ENCODE assay signal across 1 cellular context in the genomic region with DNA sequence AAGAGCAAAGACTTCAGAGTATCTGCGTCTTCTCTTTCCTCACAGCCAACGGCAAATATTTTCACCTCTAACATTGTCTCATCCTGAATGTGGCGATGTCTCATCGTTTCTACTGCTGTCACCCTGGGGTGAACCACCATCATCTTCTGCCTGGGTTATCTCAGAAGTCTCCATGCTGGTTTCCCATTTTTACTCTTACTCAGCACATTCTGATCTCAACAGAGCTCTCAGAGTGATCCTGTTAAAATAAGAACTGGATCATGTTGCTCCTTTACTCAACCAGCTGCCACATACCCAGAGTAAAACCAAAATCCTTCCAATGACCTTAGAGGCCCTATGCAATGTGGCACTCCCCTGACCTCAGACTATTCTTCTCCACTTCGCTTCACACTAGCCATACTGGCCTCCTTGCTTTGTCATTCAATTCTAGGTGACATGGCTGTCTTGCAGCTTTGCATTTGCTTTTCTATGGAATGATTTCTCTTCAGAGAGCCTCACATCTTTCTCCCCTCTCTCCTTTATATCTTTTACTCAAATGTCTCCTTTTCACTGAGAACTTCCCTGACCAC.
TF ChIP-seq lines count a peak whose summit lies in the region.

No MANE protein-coding gene starts in this region.

TF ChIP-seq in K562, 482 proteins besides CTCF, POLR2A, EP300 and RAD21 (continued from another document):
- TF ChIP-seq, protein P1, sequence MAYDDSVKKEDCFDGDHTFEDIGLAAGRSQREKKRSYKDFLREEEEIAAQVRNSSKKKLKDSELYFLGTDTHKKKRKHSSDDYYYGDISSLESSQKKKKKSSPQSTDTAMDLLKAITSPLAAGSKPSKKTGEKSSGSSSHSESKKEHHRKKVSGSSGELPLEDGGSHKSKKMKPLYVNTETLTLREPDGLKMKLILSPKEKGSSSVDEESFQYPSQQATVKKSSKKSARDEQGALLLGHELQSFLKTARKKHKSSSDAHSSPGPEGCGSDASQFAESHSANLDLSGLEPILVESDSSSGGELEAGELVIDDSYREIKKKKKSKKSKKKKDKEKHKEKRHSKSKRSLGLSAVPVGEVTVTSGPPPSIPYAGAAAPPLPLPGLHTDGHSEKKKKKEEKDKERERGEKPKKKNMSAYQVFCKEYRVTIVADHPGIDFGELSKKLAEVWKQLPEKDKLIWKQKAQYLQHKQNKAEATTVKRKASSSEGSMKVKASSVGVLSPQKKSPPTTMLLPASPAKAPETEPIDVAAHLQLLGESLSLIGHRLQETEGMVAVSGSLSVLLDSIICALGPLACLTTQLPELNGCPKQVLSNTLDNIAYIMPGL (CRISPR knock-in tag; IDR thresholded peaks at IDR 0.05): no peak
- no peak for TF ChIP-seq PML (IDR thresholded peaks at IDR 0.05; ENCODE audit: low read length)
